Comparison of ENCODE assay signal across 9 cellular contexts in genomic region chr1:161197560-161198205, GRCh38. TPM values are rescaled to one million over a fixed set of nuclear protein-coding genes. Genes with fewer than 3 reads are reported as not detected.
A peak's percentile ranks its signal among the peaks of the same experiment; 100 is the strongest.
DNase-seq lines count a peak whose midpoint lies in the region; ATAC-seq and TF ChIP-seq lines count a peak whose summit lies in the region.
"Had no signal": no experiment of that assay in that cellular context is flagged by ENCODE, and none has a peak within 500 bp of the region (broad histone marks: within the 10 kb centered on the region; RNA-seq: fewer than 3 reads in every experiment).

No MANE protein-coding gene starts in this region.

- ATAC-seq in right lobe of liver = no peak
- ATAC-seq in GM21528 (IDR thresholded peaks at IDR 0.05; ENCODE audit: low FRiP score, unreplicated experiment) = no peak
- ATAC-seq in GM21619 (IDR thresholded peaks at IDR 0.05; ENCODE audit: unreplicated experiment) = no peak

- DNase-seq in right lobe of liver = no peak
- no peak for DNase-seq in DMS53 treated with DMSO at 0.1 percent for 48 hours (lab: John Stamatoyannopoulos, UW; ENCODE audit: unreplicated experiment)
- DNase-seq in stimulated activated naive CD4-positive, alpha-beta T cell treated with Interleukin-2 at 50 U/mL for 16 hours (lab: John Stamatoyannopoulos, UW) = no peak
- DNase-seq: NK-92 treated with Interleukin-12 subunit alpha and Interleukin-12 subunit beta, amount 100 ng/mL, for 24 hours had no signal

- H3K36me3 ChIP-seq in HUES64 (ENCODE audit: insufficient read depth, low read length) (peaks cover 17% of the 10 kb centered on the region; the same call in 1 of the 2 replicates), right lobe of liver (no peaks in the 10 kb centered on the region), subcutaneous abdominal adipose tissue (ENCODE audit: control insufficient read depth in 5 of 5, insufficient read depth in 5 of 5, low read length in 5 of 5) (peaks cover 0 to 43% (median 23%) of the 10 kb centered on the region in 5 donors)

- no peaks in the 10 kb centered on the region for H3K9me3 ChIP-seq in HUES64 (ENCODE audit: insufficient read depth, low read depth, low read length)
- H3K9me3 ChIP-seq in right lobe of liver = no peaks in the 10 kb centered on the region
- H3K9me3 ChIP-seq in subcutaneous abdominal adipose tissue (ENCODE audit: control insufficient read depth in 5 of 5, low read length in 5 of 5) = no peaks in the 10 kb centered on the region

- H3K27ac ChIP-seq in HUES64 (ENCODE audit: low read depth, low read length) = no peak overlapping the region
- peak overlapping the region; percentile 100 for H3K27ac ChIP-seq in cingulate gyrus (ENCODE audit: low read depth, low read length)
- peak overlapping the region; percentile 36 to 95 (median 55) for H3K27ac ChIP-seq in right lobe of liver
- peak overlapping the region; percentile 100 for H3K27ac ChIP-seq in subcutaneous abdominal adipose tissue (ENCODE audit: low read depth, low read length)

- TF ChIP-seq CTCF in right lobe of liver (IDR thresholded peaks at IDR 0.05) = no peak

- peak overlapping the region; percentile 42 for H3K9ac ChIP-seq in HUES64 (ENCODE audit: low read depth, low read length)
- peak overlapping the region; percentile 81 to 94 (median 87) for H3K9ac ChIP-seq in subcutaneous abdominal adipose tissue (ENCODE audit: low read length in 5 of 5)

- intact Hi-C loops in right lobe of liver (cut with DNase I) = loop anchor here (10.0 kb wide), 2 partner anchors 177 to 187 kb away; no protein-coding TSS in a partner anchor

- 88% methylated on average over 11 of the region's 11 CpGs for WGBS in HUES64
- 55% methylated on average over 4 of the region's 11 CpGs for WGBS in right lobe of liver (ENCODE audit: insufficient coverage, low coverage, low lambda C conversion rate, missing lambda C conversion rate)

- H3K27me3 ChIP-seq in HUES64 (ENCODE audit: insufficient read depth, low read length) (no peaks in the 10 kb centered on the region), right lobe of liver (no peaks in the 10 kb centered on the region), subcutaneous abdominal adipose tissue (ENCODE audit: control insufficient read depth in 5 of 5, insufficient read depth in 4 of 5, low read length in 5 of 5) (peaks cover 0 to 9% (median 0%) of the 10 kb centered on the region in 5 donors)

- H3K4me1 ChIP-seq in HUES64 (ENCODE audit: insufficient read depth, low read length) (peaks cover 56% of the 10 kb centered on the region), right lobe of liver (peaks cover 0 to 29% (median 18%) of the 10 kb centered on the region in 4 donors), subcutaneous abdominal adipose tissue (ENCODE audit: control insufficient read depth in 5 of 5, insufficient read depth in 5 of 5, low read length in 5 of 5) (peaks cover 67 to 96% (median 96%) of the 10 kb centered on the region in 5 donors)

- peak overlapping the region; percentile 51 for H3K4me3 ChIP-seq in HUES64 (ENCODE audit: low read length)
- H3K4me3 ChIP-seq in right lobe of liver = peak overlapping the region; percentile 19 to 38 (median 23)
- peak overlapping the region; percentile 56 to 85 (median 74) for H3K4me3 ChIP-seq in subcutaneous abdominal adipose tissue (ENCODE audit: low read depth in 1 of 5, low read length in 5 of 5)

- TF ChIP-seq POLR2A in right lobe of liver (IDR thresholded peaks at IDR 0.05) = no peak

RNA-seq across cellular contexts. Expression of gene ADAMTS4, which starts 1.2 kb away (rescaled TPM):
- polyA plus RNA-seq in HUES64 (2013, experiment 1 of 2) = 2.0 TPM
- 2.6 TPM for polyA plus RNA-seq in HUES64 (2013, experiment 2 of 2)
- total RNA-seq in right lobe of liver = 10 to 100 TPM in 1 of 6 experiments, 1 to 10 TPM in 3, under 1 TPM in 2; 0.29 to 11.0 (median 2.1) TPM

RNA-seq across cellular contexts. Expression of gene NDUFS2, which starts 4.5 kb away (rescaled TPM):
- polyA plus RNA-seq in HUES64 (2013, experiment 1 of 2) = 72.0 TPM
- 79.8 TPM for polyA plus RNA-seq in HUES64 (2013, experiment 2 of 2)
- 100 to 1,000 TPM in 5 of 6 experiments, 10 to 100 TPM in 1; 91.1 to 157 (median 107) TPM for total RNA-seq in right lobe of liver

RNA-seq across cellular contexts. Expression of gene FCER1G, which starts 17.4 kb away (rescaled TPM):
- 1.1 TPM for polyA plus RNA-seq in HUES64 (2013, experiment 1 of 2)
- 0.89 TPM for polyA plus RNA-seq in HUES64 (2013, experiment 2 of 2)
- 10 to 100 TPM; 11.5 to 54.0 (median 19.0) TPM for total RNA-seq in right lobe of liver

RNA-seq across cellular contexts. Expression of gene B4GALT3, which starts 20.4 kb away (rescaled TPM):
- polyA plus RNA-seq in HUES64 (2013, experiment 1 of 2) = 27.8 TPM
- polyA plus RNA-seq in HUES64 (2013, experiment 2 of 2) = 29.9 TPM
- 10 to 100 TPM; 10.9 to 21.1 (median 13.1) TPM for total RNA-seq in right lobe of liver

RNA-seq across cellular contexts. Expression of gene APOA2, which starts 25.7 kb away (rescaled TPM):
- polyA plus RNA-seq in HUES64 (2013, experiment 1 of 2) = 19.6 TPM
- polyA plus RNA-seq in HUES64 (2013, experiment 2 of 2) = 33.2 TPM
- over 10,000 TPM in 2 of 6 experiments, 1,000 to 10,000 TPM in 4; 3,802 to 16,527 (median 7,524) TPM for total RNA-seq in right lobe of liver

Comparison
In these comparisons a context has a peak if more than half of its experiments do, and no peak if none do; other contexts are left out.
1. H3K4me3 ChIP-seq: peak in every context shown above with its lines; median percentile 74 in subcutaneous abdominal adipose tissue; 51 in HUES64; 23 in right lobe of liver.